Comparison of ENCODE assay signal across 14 cellular contexts in the genomic region with DNA sequence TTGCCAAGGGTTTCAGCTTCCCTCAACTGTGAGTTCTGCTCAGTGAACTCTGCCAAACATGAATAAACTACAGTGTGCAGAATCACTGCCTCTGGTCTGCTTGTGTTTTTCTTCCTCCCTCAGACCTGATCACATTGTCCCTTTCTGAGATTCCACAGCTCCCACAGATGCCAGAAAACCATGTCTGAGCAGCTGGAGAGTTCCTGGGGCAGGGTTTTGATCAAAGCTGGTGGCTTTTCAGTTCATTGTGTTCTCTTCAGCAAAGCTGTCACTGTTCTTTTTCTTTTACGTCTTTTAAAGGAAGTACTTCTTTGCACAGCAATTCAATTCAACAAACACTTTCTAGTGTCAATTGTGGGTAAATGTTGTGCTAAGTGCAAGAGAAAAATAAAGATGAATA.
DNase-seq lines count a peak whose midpoint lies in the region; ATAC-seq and TF ChIP-seq lines count a peak whose summit lies in the region.
"Had no signal": no experiment of that assay in that cellular context is flagged by ENCODE, and none has a peak within 500 bp of the region (broad histone marks: within the 10 kb centered on the region; RNA-seq: fewer than 3 reads in every experiment).

No MANE protein-coding gene starts in this region.

- intact Hi-C loops in dorsolateral prefrontal cortex (cut with DNase I) (no loop called here), adrenal gland (cut with DNase I) (no loop called here), upper lobe of right lung (cut with DNase I) (no loop called here)

- H3K4me1 ChIP-seq in mesodermal cell (ENCODE audit: control insufficient read depth, insufficient read depth, low read length, poor library complexity, severe bottlenecking) (no peaks in the 10 kb centered on the region), adrenal gland (replicated peaks in 1 of 2) (no peaks in the 10 kb centered on the region), upper lobe of right lung (no peaks in the 10 kb centered on the region)

- no peak for TF ChIP-seq POLR2A in adrenal gland (IDR thresholded peaks at IDR 0.05)

- peaks cover 0 to 8% (median 0%) of the 10 kb centered on the region in 45 donors for H3K27me3 ChIP-seq in dorsolateral prefrontal cortex
- H3K27me3 ChIP-seq in adrenal gland: no peaks in the 10 kb centered on the region
- H3K27me3 ChIP-seq in upper lobe of right lung: no peaks in the 10 kb centered on the region

- TF ChIP-seq CTCF in dorsolateral prefrontal cortex (IDR thresholded peaks at IDR 0.05 in 54 of 56, conservative IDR thresholded peaks at IDR 0.05 in 2 of 56; ENCODE audit: low read depth in 1 of 56, partially characterized antibody in 56 of 56): no peak
- TF ChIP-seq CTCF in adrenal gland (IDR thresholded peaks at IDR 0.05): no peak
- TF ChIP-seq CTCF in upper lobe of right lung (IDR thresholded peaks at IDR 0.05): no peak

- WGBS in mesodermal cell (ENCODE audit: insufficient coverage in 2 of 2), 2 experiments: no CpG with 5 or more reads among the region's 1 CpG
- whole genome bisulfite sequencing in adrenal gland, 4 donors: 9 to 30% (median 26%) methylated on average over 1 of the region's 1 CpG

- DNase-seq in G401 (ENCODE audit: low spot score) (peak; percentile 47), dorsolateral prefrontal cortex (peak in 6 of 10 donors; percentile 3 to 45 (median 34)), retina (peak; percentile 11), adrenal gland (no peak), upper lobe of right lung (no peak)
- DNase-seq: DMS79 treated with DMSO at 0.1 percent for 48 hours; H9; NCI-H1105 treated with DMSO at 0.1 percent for 48 hours; NCI-H187; NCI-H526 treated with DMSO at 0.1 percent for 48 hours; NK-92 treated with Interleukin-12 subunit alpha and Interleukin-12 subunit beta, amount 100 ng/mL, for 24 hours had no signal

- H3K9me3 ChIP-seq in mesodermal cell (ENCODE audit: control insufficient read depth, low read length) (no peaks in the 10 kb centered on the region), adrenal gland (replicated peaks in 1 of 3) (no peaks in the 10 kb centered on the region), upper lobe of right lung (no peaks in the 10 kb centered on the region)

- in situ Hi-C loops in G401 (cut with HindIII; ENCODE audit: low sequenced_read_pairs): no loop called here

- peak overlapping the region in 39 of 59 donors; percentile 1 to 76 (median 45) for H3K27ac ChIP-seq in dorsolateral prefrontal cortex
- H3K27ac ChIP-seq in mesodermal cell (ENCODE audit: low read depth, low read length, severe bottlenecking): peak overlapping the region; percentile 50
- H3K27ac ChIP-seq in adrenal gland: no peak overlapping the region
- H3K27ac ChIP-seq in upper lobe of right lung: no peak overlapping the region

- ATAC-seq in HG03139 (IDR thresholded peaks at IDR 0.05; ENCODE audit: unreplicated experiment) (no peak), upper lobe of right lung (no peak), GM21717 (IDR thresholded peaks at IDR 0.05; ENCODE audit: unreplicated experiment) (no peak)

- H3K4me3 ChIP-seq in dorsolateral prefrontal cortex: no peak overlapping the region
- H3K4me3 ChIP-seq in mesodermal cell (ENCODE audit: extremely low read depth, insufficient read depth, low read length, poor library complexity, severe bottlenecking): no peak overlapping the region
- no peak overlapping the region for H3K4me3 ChIP-seq in adrenal gland
- no peak overlapping the region for H3K4me3 ChIP-seq in upper lobe of right lung

- H3K36me3 ChIP-seq in mesodermal cell (ENCODE audit: control insufficient read depth, insufficient read depth, low read length) (no peaks in the 10 kb centered on the region), adrenal gland (replicated peaks in 1 of 2) (no peaks in the 10 kb centered on the region), upper lobe of right lung (no peaks in the 10 kb centered on the region)

Comparison
In these comparisons a context has a peak if more than half of its experiments do, and no peak if none do; other contexts are left out.
1. DNase-seq: peak in G401 (single experiment), dorsolateral prefrontal cortex (6 of 10) and retina (single experiment); none in adrenal gland (0 of 7) and upper lobe of right lung (single experiment).
2. H3K27ac ChIP-seq: peak in dorsolateral prefrontal cortex (39 of 59) and mesodermal cell (single experiment); none in adrenal gland (0 of 5) and upper lobe of right lung (single experiment).